8 cellular contexts compared by ENCODE assay signal in genomic region chr14:105974902-105975301, GRCh38.
A peak's percentile ranks its signal among the peaks of the same experiment; 100 is the strongest.
DNase-seq lines count a peak whose midpoint lies in the region; ATAC-seq and TF ChIP-seq lines count a peak whose summit lies in the region.

No MANE protein-coding gene starts in this region.

- H3F3A ChIP-seq in Loucy (ENCODE audit: low read depth), result no peaks in the 10 kb centered on the region
- no peaks in the 10 kb centered on the region for H3F3A ChIP-seq in smooth muscle cell (ENCODE audit: low read depth)

- H3K9me3 Mint-ChIP-seq in activated CD4-positive, alpha-beta memory T cell treated with anti-CD3 and anti-CD28 coated beads for 36 hours, result no peaks in the 10 kb centered on the region
- H3K9me3 Mint-ChIP-seq in naive thymus-derived CD8-positive, alpha-beta T cell, result no peaks in the 10 kb centered on the region

- no peaks in the 10 kb centered on the region for H3K36me3 Mint-ChIP-seq in activated CD4-positive, alpha-beta memory T cell treated with anti-CD3 and anti-CD28 coated beads for 36 hours
- no peaks in the 10 kb centered on the region for H3K36me3 Mint-ChIP-seq in naive thymus-derived CD8-positive, alpha-beta T cell

- peaks cover 2% of the 10 kb centered on the region for H3K4me1 Mint-ChIP-seq in activated CD4-positive, alpha-beta memory T cell treated with anti-CD3 and anti-CD28 coated beads for 36 hours (ENCODE audit: low read depth)
- H3K4me1 Mint-ChIP-seq in naive thymus-derived CD8-positive, alpha-beta T cell, result peaks cover 5 to 16% (median 10%) of the 10 kb centered on the region in 4 donors

- H3K27me3 ChIP-seq in Loucy (ENCODE audit: insufficient read depth, low read length, poor library complexity, severe bottlenecking) (no peaks in the 10 kb centered on the region), smooth muscle cell (ENCODE audit: low read depth) (no peaks in the 10 kb centered on the region)

- H3K79me2 ChIP-seq in Loucy (ENCODE audit: insufficient read depth, low read length), result no peaks in the 10 kb centered on the region
- H3K79me2 ChIP-seq in smooth muscle cell (ENCODE audit: low read depth), result no peaks in the 10 kb centered on the region

- H4K20me1 ChIP-seq in Loucy (ENCODE audit: insufficient read depth, low read length, poor library complexity, severe bottlenecking), result no peaks in the 10 kb centered on the region
- no peaks in the 10 kb centered on the region for H4K20me1 ChIP-seq in smooth muscle cell (ENCODE audit: low read depth)

- no peaks in the 10 kb centered on the region for H3K9me3 ChIP-seq in Loucy (ENCODE audit: insufficient read depth, low read depth, low read length)
- H3K9me3 ChIP-seq in smooth muscle cell (replicated peaks; ENCODE audit: low read depth), result no peaks in the 10 kb centered on the region

- H3K9ac ChIP-seq in Loucy (ENCODE audit: low read depth, low read length, poor library complexity, severe bottlenecking), result no peak overlapping the region
- no peak overlapping the region for H3K9ac ChIP-seq in smooth muscle cell (ENCODE audit: low read depth)

- CTCF ChIA-PET in activated CD4-positive, alpha-beta memory T cell treated with anti-CD3 and anti-CD28 coated beads for 36 hours (lab: Charles Lee), result interaction anchor here (0.6 to 2.2 kb wide), 8 partner anchors 12 to 426 kb away, joined by 3 to 9 read pairs (median 4); no protein-coding TSS in a partner anchor

- POLR2A ChIA-PET in activated CD4-positive, alpha-beta memory T cell treated with anti-CD3 and anti-CD28 coated beads for 36 hours (lab: Charles Lee), result no interaction called here
- POLR2A ChIA-PET in naive thymus-derived CD8-positive, alpha-beta T cell (lab: Charles Lee), result interaction anchor here (0.9 kb wide), 1 partner anchor 30 kb away, joined by 6 read pairs; no protein-coding TSS in a partner anchor

- no peak overlapping the region for H3K4me3 ChIP-seq in Loucy (ENCODE audit: low read length, poor library complexity, severe bottlenecking)
- no peak overlapping the region for H3K4me3 ChIP-seq in smooth muscle cell

- peak; percentile 34 for DNase-seq in COR-L47 (lab: John Stamatoyannopoulos, UW)
- peak; percentile 67 for DNase-seq in activated CD4-positive, alpha-beta memory T cell treated with anti-CD3 and anti-CD28 coated beads for 36 hours
- DNase-seq in naive thymus-derived CD8-positive, alpha-beta T cell, result peak; percentile 69 to 90 (median 74)
- DNase-seq in NCI-H774 (lab: John Stamatoyannopoulos, UW), result no peak
- no peak for DNase-seq in globus pallidus (ENCODE audit: low spot score)
- DNase-seq in smooth muscle cell (lab: John Stamatoyannopoulos, UW; ENCODE audit: unreplicated experiment), result no peak

- TF ChIP-seq CTCF in Loucy (conservative IDR thresholded peaks at IDR 0.05; ENCODE audit: low read length), result peak; percentile 72
- TF ChIP-seq CTCF in smooth muscle cell (IDR thresholded peaks at IDR 0.05; ENCODE audit: borderline replicate concordance, insufficient read depth, poor library complexity, severe bottlenecking), result no peak

- WGBS in smooth muscle cell (ENCODE audit: low lambda C conversion rate), result 43% methylated on average over 6 of the region's 6 CpGs

- no peak overlapping the region for H3K27ac ChIP-seq in smooth muscle cell (ENCODE audit: low read depth)

- H2AFZ ChIP-seq in Loucy (ENCODE audit: low read length) (no peak overlapping the region), smooth muscle cell (ENCODE audit: low read depth) (no peak overlapping the region)

- peaks cover 5% of the 10 kb centered on the region for H3K27me3 Mint-ChIP-seq in activated CD4-positive, alpha-beta memory T cell treated with anti-CD3 and anti-CD28 coated beads for 36 hours
- peaks cover 0 to 22% (median 10%) of the 10 kb centered on the region in 5 donors for H3K27me3 Mint-ChIP-seq in naive thymus-derived CD8-positive, alpha-beta T cell

- no peak overlapping the region for H3K4me3 Mint-ChIP-seq in activated CD4-positive, alpha-beta memory T cell treated with anti-CD3 and anti-CD28 coated beads for 36 hours
- no peak overlapping the region for H3K4me3 Mint-ChIP-seq in naive thymus-derived CD8-positive, alpha-beta T cell

- peak; percentile 92 to 100 for ATAC-seq in naive thymus-derived CD8-positive, alpha-beta T cell
- no peak for ATAC-seq in GM21619 (IDR thresholded peaks at IDR 0.05; ENCODE audit: unreplicated experiment)

- H3K27ac Mint-ChIP-seq in activated CD4-positive, alpha-beta memory T cell treated with anti-CD3 and anti-CD28 coated beads for 36 hours, result no peak overlapping the region
- H3K27ac Mint-ChIP-seq in naive thymus-derived CD8-positive, alpha-beta T cell, result peak overlapping the region in 1 of 10 donors; percentile 50

- H3K4me2 ChIP-seq in Loucy (ENCODE audit: low read depth, low read length, poor library complexity, severe bottlenecking) (no peak overlapping the region), smooth muscle cell (no peak overlapping the region)

- H3K9me2 ChIP-seq in Loucy (replicated peaks; ENCODE audit: low read depth, low read length), result no peaks in the 10 kb centered on the region

- intact Hi-C loops in activated CD4-positive, alpha-beta memory T cell treated with anti-CD3 and anti-CD28 coated beads for 36 hours (cut with micrococcal nuclease), result loop anchor here (1.0 kb wide), 1 partner anchor 24 kb away; no protein-coding TSS in a partner anchor

- H3K36me3 ChIP-seq in Loucy (ENCODE audit: insufficient read depth, low read length), result no peaks in the 10 kb centered on the region
- no peaks in the 10 kb centered on the region for H3K36me3 ChIP-seq in smooth muscle cell (ENCODE audit: low read depth)

- H3K4me1 ChIP-seq in Loucy (ENCODE audit: insufficient read depth, low read length, poor library complexity, severe bottlenecking), result peaks cover 6% of the 10 kb centered on the region
- H3K4me1 ChIP-seq in smooth muscle cell (ENCODE audit: low read depth), result no peaks in the 10 kb centered on the region

Comparison
In these comparisons a context has a peak if more than half of its experiments do, and no peak if none do; other contexts are left out.
1. DNase-seq: peak in COR-L47 (single experiment), activated CD4-positive, alpha-beta memory T cell treated with anti-CD3 and anti-CD28 coated beads for 36 hours (single experiment) and naive thymus-derived CD8-positive, alpha-beta T cell (10 of 10); none in NCI-H774 (single experiment), globus pallidus (single experiment) and smooth muscle cell (single experiment).